Comparison of ENCODE assay signal across 1 cellular context in the genomic region with DNA sequence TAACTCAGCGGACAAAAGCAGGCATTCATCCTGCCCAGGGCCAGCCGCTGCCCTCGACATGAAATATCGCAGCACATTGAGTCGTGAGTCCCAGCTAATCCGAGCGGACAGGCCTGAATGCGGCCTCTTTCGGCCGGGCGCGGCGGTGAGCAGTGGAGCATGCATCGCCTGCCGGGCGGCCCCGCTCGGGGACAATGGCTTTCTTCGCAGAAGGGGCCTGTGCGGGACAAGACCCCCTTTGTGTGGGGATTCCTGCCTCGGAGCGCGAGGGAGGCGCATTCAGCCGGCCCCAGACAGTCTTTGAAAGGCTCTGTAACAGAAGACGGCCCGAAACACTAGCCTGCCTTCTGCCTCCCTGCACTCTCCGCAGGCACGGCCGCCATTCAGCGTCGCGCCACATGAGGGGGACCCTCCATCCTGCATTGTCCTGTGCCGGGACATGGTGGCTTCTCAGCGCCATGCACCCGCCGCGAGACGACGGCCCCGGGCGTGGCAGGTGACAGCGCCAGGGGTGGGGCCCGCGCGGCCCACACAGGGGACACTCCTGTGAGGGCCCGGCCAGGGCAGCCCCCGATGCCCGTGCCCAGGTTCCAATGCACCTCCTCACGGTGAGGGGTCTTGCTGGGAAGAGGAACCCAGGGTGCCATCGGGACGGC.
TF ChIP-seq lines count a peak whose summit lies in the region.

No MANE protein-coding gene starts in this region.

TF ChIP-seq in WTC11, 78 proteins besides CTCF, POLR2A, EP300 and RAD21 (continued from another document):
- TF ChIP-seq ZNF425 (CRISPR knock-in tag; conservative IDR thresholded peaks at IDR 0.05) = no peak
- no peak for TF ChIP-seq USF2 (CRISPR knock-in tag; IDR thresholded peaks at IDR 0.05)
- no peak for TF ChIP-seq AR (CRISPR knock-in tag; IDR thresholded peaks at IDR 0.05)
